In genomic region chr10:97888641-97889262, GRCh38 we compare ENCODE assay signal across 8 cellular contexts. TPM values are rescaled to one million over a fixed set of nuclear protein-coding genes. Genes with fewer than 3 reads are reported as not detected.
DNase-seq lines count a peak whose midpoint lies in the region; ATAC-seq and FAIRE-seq lines count a peak whose summit lies in the region.

No MANE protein-coding gene starts in this region.

- no peaks in the 10 kb centered on the region for H3K36me3 ChIP-seq in SJSA1

- ATAC-seq in GM19452 (IDR thresholded peaks at IDR 0.05; ENCODE audit: unreplicated experiment) (no peak), HG03378 (IDR thresholded peaks at IDR 0.05; ENCODE audit: unreplicated experiment) (no peak)

- H3K27ac ChIP-seq in SJSA1 = peak overlapping the region; percentile 56; the same call in 1 of the 2 replicates

- no peak overlapping the region for H3K4me3 ChIP-seq in SJSA1

- H3K9me3 ChIP-seq in SJSA1 (replicated peaks) = no peaks in the 10 kb centered on the region

- peak; percentile 92 for FAIRE-seq in HTR-8/SVneo (lab: Jason Lieb, UNC)

- H3K27me3 ChIP-seq in SJSA1 (replicated peaks) = no peaks in the 10 kb centered on the region

- intact Hi-C loops in cardiac septum (cut with DNase I) = no loop called here

- DNase-seq in AG08396 (ENCODE audit: low spot score) (peak; percentile 52), HTR-8/SVneo (ENCODE audit: insufficient read length, low spot score) (peak; percentile 83), SJSA1 (ENCODE audit: low read depth in 1 of 2, low spot score in 2 of 2) (peak; percentile 68 to 78), iPS-NIHi11 (ENCODE audit: low spot score) (peak; percentile 78), cardiac septum (ENCODE audit: low spot score) (no peak), NK-92 (lab: John Stamatoyannopoulos, UW; ENCODE audit: unreplicated experiment) (no peak)

- peaks cover 18% of the 10 kb centered on the region for H3K4me1 ChIP-seq in SJSA1 (replicated peaks)

RNA-seq across cellular contexts. Expression of gene GOLGA7B, which starts 39.1 kb away (rescaled TPM):
- total RNA-seq in SJSA1 (2014; rRNA removed; shearing (Covaris generic)) = 0.03 TPM in 1 of 2 replicates, not detected in the other
- 0.54 TPM for total RNA-seq in cardiac septum

Comparison
In these comparisons a context has a peak if more than half of its experiments do, and no peak if none do; other contexts are left out.
1. DNase-seq: peak in AG08396 (single experiment), HTR-8/SVneo (single experiment), SJSA1 (2 of 2) and iPS-NIHi11 (single experiment); none in cardiac septum (single experiment) and NK-92 (single experiment).